8 cellular contexts compared by ENCODE assay signal in genomic region chr6:137571854-137572253, GRCh38.
DNase-seq lines count a peak whose midpoint lies in the region; ATAC-seq and TF ChIP-seq lines count a peak whose summit lies in the region.

No MANE protein-coding gene starts in this region.

- H3K9me3 Mint-ChIP-seq in MCF 10A (ENCODE audit: unreplicated experiment): no peaks in the 10 kb centered on the region
- H3K9me3 Mint-ChIP-seq in naive thymus-derived CD4-positive, alpha-beta T cell: peaks cover 0 to 4% (median 0%) of the 10 kb centered on the region in 11 donors

- no peaks in the 10 kb centered on the region for H3K36me3 Mint-ChIP-seq in MCF 10A (ENCODE audit: insufficient read depth, unreplicated experiment)
- no peaks in the 10 kb centered on the region for H3K36me3 Mint-ChIP-seq in naive thymus-derived CD4-positive, alpha-beta T cell

- POLR2A ChIA-PET in MCF 10A (lab: Yijun Ruan, JAX): no interaction called here
- POLR2A ChIA-PET in naive thymus-derived CD4-positive, alpha-beta T cell (lab: Charles Lee): interaction anchor here (0.9 kb wide), 1 partner anchor 12 kb away, joined by 5 read pairs; no protein-coding TSS in a partner anchor

- H3K4me1 Mint-ChIP-seq in MCF 10A (ENCODE audit: insufficient read depth, unreplicated experiment): no peaks in the 10 kb centered on the region
- peaks cover 0 to 10% (median 5%) of the 10 kb centered on the region in 7 donors for H3K4me1 Mint-ChIP-seq in naive thymus-derived CD4-positive, alpha-beta T cell

- intact Hi-C loops in MCF 10A (cut with micrococcal nuclease): no loop called here
- intact Hi-C loops in naive thymus-derived CD4-positive, alpha-beta T cell (cut with micrococcal nuclease): loop anchor here in 1 of 2 donors (1.0 to 5.0 kb wide), 6 partner anchors 13 to 155 kb away; no protein-coding TSS in a partner anchor

- peak; percentile 84 for ATAC-seq in HG03139 (IDR thresholded peaks at IDR 0.05; ENCODE audit: unreplicated experiment)
- ATAC-seq in naive thymus-derived CD4-positive, alpha-beta T cell: peak; percentile 70

- peak; percentile 57 for TF ChIP-seq CTCF in MCF 10A (IDR thresholded peaks at IDR 0.05; ENCODE audit: unreplicated experiment)

- DNase-seq in NCI-H146 (lab: John Stamatoyannopoulos, UW) (peak; percentile 14), NCI-H146 treated with DMSO at 0.1 percent for 48 hours (lab: John Stamatoyannopoulos, UW; ENCODE audit: unreplicated experiment) (no peak), T-helper 9 cell (peak; percentile 58), MCF 10A (ENCODE audit: unreplicated experiment) (peak; percentile 73), middle frontal gyrus (ENCODE audit: extremely low spot score, low spot score) (no peak)
- DNase-seq in naive thymus-derived CD4-positive, alpha-beta T cell: peak; percentile 16 to 59 (median 38)
- DNase-seq in NK-92 treated with Interleukin-12 subunit alpha and Interleukin-12 subunit beta, amount 100 ng/mL, for 24 hours (lab: John Stamatoyannopoulos, UW): no peak

- BruUV-seq in MCF 10A (replicated peaks; lab: Mats Ljungman, UMichigan): no TSS peak

- no peak overlapping the region for H3K27ac ChIP-seq in naive thymus-derived CD4-positive, alpha-beta T cell (ENCODE audit: low read depth, low read length)

- H3K4me3 Mint-ChIP-seq in MCF 10A (ENCODE audit: unreplicated experiment): no peak overlapping the region
- no peak overlapping the region for H3K4me3 Mint-ChIP-seq in naive thymus-derived CD4-positive, alpha-beta T cell

- no peak overlapping the region for H3K4me3 ChIP-seq in naive thymus-derived CD4-positive, alpha-beta T cell (ENCODE audit: low read length)

- no peak overlapping the region for H3K27ac Mint-ChIP-seq in MCF 10A (ENCODE audit: low read depth, unreplicated experiment)
- H3K27ac Mint-ChIP-seq in naive thymus-derived CD4-positive, alpha-beta T cell: no peak overlapping the region

- H3K27me3 ChIP-seq in naive thymus-derived CD4-positive, alpha-beta T cell (ENCODE audit: control insufficient read depth in 2 of 2, insufficient read depth in 2 of 2, low read length in 2 of 2): no peaks in the 10 kb centered on the region

- CTCF ChIA-PET in MCF 10A (lab: Yijun Ruan, JAX): interaction anchor here (0.7 to 1.1 kb wide), 2 partner anchors 14 to 521 kb away, joined by 3 read pairs; no protein-coding TSS in a partner anchor
- CTCF ChIA-PET in naive thymus-derived CD4-positive, alpha-beta T cell (lab: Charles Lee): no interaction called here

- peaks cover 48% of the 10 kb centered on the region for H3K27me3 Mint-ChIP-seq in MCF 10A (ENCODE audit: insufficient read depth, unreplicated experiment)
- peaks cover 0 to 65% (median 12%) of the 10 kb centered on the region in 5 donors for H3K27me3 Mint-ChIP-seq in naive thymus-derived CD4-positive, alpha-beta T cell

- no peaks in the 10 kb centered on the region for H3K9me3 ChIP-seq in naive thymus-derived CD4-positive, alpha-beta T cell (ENCODE audit: control insufficient read depth in 2 of 3, low read length in 3 of 3)

- H3K4me1 ChIP-seq in naive thymus-derived CD4-positive, alpha-beta T cell (ENCODE audit: control insufficient read depth in 2 of 2, insufficient read depth in 2 of 2, low read length in 2 of 2): no peaks in the 10 kb centered on the region

- no peaks in the 10 kb centered on the region for H3K36me3 ChIP-seq in naive thymus-derived CD4-positive, alpha-beta T cell (ENCODE audit: control insufficient read depth in 2 of 3, insufficient read depth in 3 of 3, low read length in 3 of 3)

Comparison
In these comparisons a context has a peak if more than half of its experiments do, and no peak if none do; other contexts are left out.
1. DNase-seq: peak in NCI-H146 (single experiment), T-helper 9 cell (single experiment), MCF 10A (single experiment) and naive thymus-derived CD4-positive, alpha-beta T cell (9 of 9); none in NCI-H146 treated with DMSO at 0.1 percent for 48 hours (single experiment), middle frontal gyrus (single experiment) and NK-92 treated with Interleukin-12 subunit alpha and Interleukin-12 subunit beta, amount 100 ng/mL, for 24 hours (single experiment).